Comparison of ENCODE assay signal across 8 cellular contexts in the genomic region with DNA sequence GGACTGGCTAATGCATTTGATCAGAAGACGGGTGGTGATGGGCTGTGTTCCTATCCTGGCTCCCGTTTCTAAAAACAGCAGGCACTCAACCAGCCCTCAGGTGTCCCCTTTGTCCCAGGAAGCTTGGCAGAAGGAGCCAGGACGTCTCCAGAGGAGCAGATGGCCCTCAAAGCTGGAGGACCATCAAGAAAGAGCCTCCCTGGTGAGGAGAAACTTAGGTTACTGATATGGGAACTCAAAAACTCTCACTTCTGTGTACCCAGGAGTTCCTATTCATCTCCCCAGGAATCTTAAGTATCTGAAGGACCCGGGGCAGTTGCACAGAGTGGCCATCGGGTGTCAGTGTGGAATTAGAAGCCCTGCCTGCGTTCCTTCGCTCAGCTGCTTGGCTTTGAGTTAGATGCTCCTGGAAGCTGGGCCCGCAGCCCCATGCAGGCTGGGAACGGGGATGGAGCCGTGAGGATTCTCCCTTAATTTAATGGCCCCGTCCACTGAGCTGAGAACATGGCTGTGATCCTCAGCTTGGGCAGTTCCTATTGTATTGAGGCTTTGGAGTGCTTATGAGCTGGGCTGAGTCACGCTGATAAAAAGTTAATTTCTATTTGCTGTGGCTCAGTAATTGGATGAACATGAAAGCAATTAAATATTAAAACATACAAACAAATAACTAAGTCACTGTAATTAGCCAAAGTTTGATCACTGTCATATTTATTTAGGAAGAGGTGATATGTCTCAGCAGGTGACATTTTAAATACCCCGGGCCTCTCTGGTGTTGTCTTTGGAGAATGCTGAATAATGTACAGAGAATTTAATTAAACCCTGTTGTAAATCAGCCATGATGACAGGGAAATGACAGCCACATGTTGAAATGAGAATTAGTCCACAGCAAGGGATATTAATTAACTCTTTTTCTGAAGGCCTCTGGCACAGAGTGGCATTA.
A peak's percentile ranks its signal among the peaks of the same experiment; 100 is the strongest.
DNase-seq lines count a peak whose midpoint lies in the region; ATAC-seq and TF ChIP-seq lines count a peak whose summit lies in the region.

No MANE protein-coding gene starts in this region.

- no peak overlapping the region for H2BK12ac ChIP-seq in mesenchymal stem cell (ENCODE audit: low read length in 2 of 2)

- no peak overlapping the region for H2AK5ac ChIP-seq in mesenchymal stem cell (ENCODE audit: low read length, severe bottlenecking)

- H3K18ac ChIP-seq in mesenchymal stem cell (ENCODE audit: low read depth in 1 of 2, low read length in 2 of 2) = no peak overlapping the region

- H3K4me1 ChIP-seq in endodermal cell (ENCODE audit: control insufficient read depth, insufficient read depth, low read length) = no peaks in the 10 kb centered on the region
- peaks cover 2% of the 10 kb centered on the region for H3K4me1 ChIP-seq in mesenchymal stem cell (ENCODE audit: control insufficient read depth, insufficient read depth, low read depth, low read length)

- H3K4me1 Mint-ChIP-seq in CD14-positive monocyte = peaks cover 20% of the 10 kb centered on the region
- H3K4me1 Mint-ChIP-seq in activated CD8-positive, alpha-beta T cell treated with anti-CD3 and anti-CD28 coated beads, Interleukin-2, amount 10 ng/mL, durations not matched to agents 7 days and 5 days (ENCODE audit: low read depth) = peaks cover 7% of the 10 kb centered on the region
- H3K4me1 Mint-ChIP-seq in endodermal cell = peaks cover 21% of the 10 kb centered on the region

- H3K4me3 ChIP-seq in endodermal cell (ENCODE audit: low read length) = no peak overlapping the region
- peak overlapping the region in 1 of 2 experiments; percentile 30 for H3K4me3 ChIP-seq in mesenchymal stem cell (ENCODE audit: insufficient read depth in 1 of 2, low read depth in 1 of 2, low read length in 2 of 2)

- H3K79me1 ChIP-seq in mesenchymal stem cell (replicated peaks; ENCODE audit: low read length, poor library complexity, severe bottlenecking) = no peaks in the 10 kb centered on the region

- H3K27me3 ChIP-seq in endodermal cell (ENCODE audit: control insufficient read depth, insufficient read depth, low read length, poor library complexity, severe bottlenecking) (peaks cover 16% of the 10 kb centered on the region), mesenchymal stem cell (ENCODE audit: control insufficient read depth in 1 of 2, insufficient read depth in 1 of 2, low read length in 2 of 2) (peaks cover 57 to 65% of the 10 kb centered on the region in 2 experiments)

- H3K27ac ChIP-seq in endodermal cell (ENCODE audit: low read depth, low read length) (no peak overlapping the region), mesenchymal stem cell (ENCODE audit: low read length, poor library complexity, severe bottlenecking) (no peak overlapping the region)

- H3K36me3 ChIP-seq in endodermal cell (ENCODE audit: control insufficient read depth, insufficient read depth, low read length) (no peaks in the 10 kb centered on the region), mesenchymal stem cell (ENCODE audit: control insufficient read depth in 1 of 2, insufficient read depth in 2 of 2, low read depth in 1 of 2, low read length in 2 of 2) (no peaks in the 10 kb centered on the region)

- no peak overlapping the region for H2BK15ac ChIP-seq in mesenchymal stem cell (ENCODE audit: low read depth, poor library complexity, severe bottlenecking)

- peaks cover 3% of the 10 kb centered on the region for H3K9me3 ChIP-seq in endodermal cell (ENCODE audit: control insufficient read depth, low read length)
- peaks cover 3% of the 10 kb centered on the region for H3K9me3 ChIP-seq in mesenchymal stem cell (ENCODE audit: control insufficient read depth, low read length)

- H3K4me3 Mint-ChIP-seq in CD14-positive monocyte (no peak overlapping the region), endodermal cell (no peak overlapping the region)
- H3K4me3 Mint-ChIP-seq in activated CD8-positive, alpha-beta T cell treated with anti-CD3 and anti-CD28 coated beads, Interleukin-2, amount 10 ng/mL, durations not matched to agents 7 days and 5 days = no peak overlapping the region

- H4K91ac ChIP-seq in mesenchymal stem cell (ENCODE audit: low read length) = no peak overlapping the region

- no peak overlapping the region for H3K4ac ChIP-seq in mesenchymal stem cell (ENCODE audit: low read depth in 1 of 2, low read length in 2 of 2)

- POLR2A ChIA-PET in activated CD8-positive, alpha-beta T cell treated with anti-CD3 and anti-CD28 coated beads, Interleukin-2, amount 10 ng/mL, durations not matched to agents 7 days and 5 days (lab: Charles Lee) = interaction anchor here (0.6 to 1.6 kb wide), 3 partner anchors 10 to 470 kb away, joined by 3 to 5 read pairs (median 4); a partner anchor contains a TSS

- H3K27ac Mint-ChIP-seq in CD14-positive monocyte = no peak overlapping the region
- no peak overlapping the region for H3K27ac Mint-ChIP-seq in activated CD8-positive, alpha-beta T cell treated with anti-CD3 and anti-CD28 coated beads, Interleukin-2, amount 10 ng/mL, durations not matched to agents 7 days and 5 days
- peak overlapping the region; percentile 35 for H3K27ac Mint-ChIP-seq in endodermal cell

- no peak overlapping the region for H4K8ac ChIP-seq in mesenchymal stem cell (ENCODE audit: low read length)

- H3K23ac ChIP-seq in mesenchymal stem cell (ENCODE audit: low read length in 2 of 2) = no peak overlapping the region

- CTCF ChIA-PET in activated CD8-positive, alpha-beta T cell treated with anti-CD3 and anti-CD28 coated beads, Interleukin-2, amount 10 ng/mL, durations not matched to agents 7 days and 5 days (lab: Charles Lee) = interaction anchor here (0.6 to 4.2 kb wide), 49 partner anchors 10 to 517 kb away, joined by 3 to 67 read pairs (median 4); a partner anchor contains a TSS

- intact Hi-C loops in CD14-positive monocyte (cut with micrococcal nuclease) = loop anchor here (5.0 to 10.0 kb wide), 3 partner anchors 92 to 469 kb away; no protein-coding TSS in a partner anchor

- H3K9me3 Mint-ChIP-seq in CD14-positive monocyte = peaks cover 0 to 4% (median 0%) of the 10 kb centered on the region in 7 donors
- H3K9me3 Mint-ChIP-seq in activated CD8-positive, alpha-beta T cell treated with anti-CD3 and anti-CD28 coated beads, Interleukin-2, amount 10 ng/mL, durations not matched to agents 7 days and 5 days (ENCODE audit: insufficient read depth) = no peaks in the 10 kb centered on the region
- peaks cover 7% of the 10 kb centered on the region for H3K9me3 Mint-ChIP-seq in endodermal cell

- DNase-seq in CD14-positive monocyte (ENCODE audit: low spot score) (peak; percentile 62), HS-27A (ENCODE audit: low read depth) (peak; percentile 12), NCI-H774 (lab: John Stamatoyannopoulos, UW) (peak; percentile 86), endodermal cell (peak; percentile 97), mesenchymal stem cell (peak; percentile 81)
- peak; percentile 78 for DNase-seq in activated CD8-positive, alpha-beta T cell treated with anti-CD3 and anti-CD28 coated beads, Interleukin-2, amount 10 ng/mL, durations not matched to agents 7 days and 5 days
- peak; percentile 19 to 34 for DNase-seq in stimulated activated CD8-positive, alpha-beta memory T cell treated with anti-CD3 and anti-CD28 coated beads, Interleukin-2, amount 100 ng/mL, for 48 hours (ENCODE audit: low read depth in 2 of 2)

- H3K14ac ChIP-seq in mesenchymal stem cell (ENCODE audit: low read length in 2 of 2) = no peak overlapping the region

- H2BK120ac ChIP-seq in mesenchymal stem cell (ENCODE audit: low read depth, low read length) = no peak overlapping the region

- TF ChIP-seq CTCF in CD14-positive monocyte (IDR thresholded peaks at IDR 0.05) = peak; percentile 83
- TF ChIP-seq CTCF in endodermal cell (conservative IDR thresholded peaks at IDR 0.05) = peak; percentile 94

- no peak overlapping the region for H2BK5ac ChIP-seq in mesenchymal stem cell (ENCODE audit: low read depth, low read length, poor library complexity, severe bottlenecking)

- H3K36me3 Mint-ChIP-seq in CD14-positive monocyte = no peaks in the 10 kb centered on the region
- no peaks in the 10 kb centered on the region for H3K36me3 Mint-ChIP-seq in activated CD8-positive, alpha-beta T cell treated with anti-CD3 and anti-CD28 coated beads, Interleukin-2, amount 10 ng/mL, durations not matched to agents 7 days and 5 days (ENCODE audit: low read depth)
- no peaks in the 10 kb centered on the region for H3K36me3 Mint-ChIP-seq in endodermal cell (ENCODE audit: low read depth)

- H3K4me2 ChIP-seq in mesenchymal stem cell (ENCODE audit: low read length, poor library complexity, severe bottlenecking) = no peak overlapping the region

- no peak overlapping the region for H2AFZ ChIP-seq in mesenchymal stem cell (ENCODE audit: low read depth, low read length)

- ATAC-seq in activated CD8-positive, alpha-beta T cell treated with anti-CD3 and anti-CD28 coated beads, Interleukin-2, amount 10 ng/mL, durations not matched to agents 7 days and 5 days = peak; percentile 88
- ATAC-seq in HG03442 (IDR thresholded peaks at IDR 0.05; ENCODE audit: unreplicated experiment) = no peak

- H3K9ac ChIP-seq in endodermal cell (ENCODE audit: extremely low read depth, low read length, poor library complexity, severe bottlenecking) (no peak overlapping the region), mesenchymal stem cell (ENCODE audit: low read length) (peak overlapping the region; percentile 11)

- H3K27me3 Mint-ChIP-seq in CD14-positive monocyte (ENCODE audit: low read depth in 3 of 3) (peaks cover 8 to 16% (median 9%) of the 10 kb centered on the region in 3 donors), endodermal cell (ENCODE audit: insufficient read depth) (peaks cover 48% of the 10 kb centered on the region)
- peaks cover 21% of the 10 kb centered on the region for H3K27me3 Mint-ChIP-seq in activated CD8-positive, alpha-beta T cell treated with anti-CD3 and anti-CD28 coated beads, Interleukin-2, amount 10 ng/mL, durations not matched to agents 7 days and 5 days (ENCODE audit: low read depth)

- 20 to 21% methylated on average over 6 to 13 of the region's 13 CpGs for WGBS in endodermal cell (ENCODE audit: insufficient coverage in 1 of 2, insufficient read length in 1 of 2), 2 experiments
- 7% methylated on average over 11 of the region's 13 CpGs for WGBS in mesenchymal stem cell

Comparison
In these comparisons a context has a peak if more than half of its experiments do, and no peak if none do; other contexts are left out.
1. DNase-seq: peak in every context shown above with its lines; median percentile 97 in endodermal cell; 86 in NCI-H774; 81 in mesenchymal stem cell; 78 in activated CD8-positive, alpha-beta T cell treated with anti-CD3 and anti-CD28 coated beads, Interleukin-2, amount 10 ng/mL, durations not matched to agents 7 days and 5 days; 62 in CD14-positive monocyte; 26 in stimulated activated CD8-positive, alpha-beta memory T cell treated with anti-CD3 and anti-CD28 coated beads, Interleukin-2, amount 100 ng/mL, for 48 hours; 12 in HS-27A.